In genomic region chr12:111024205-111024794, GRCh38 we compare ENCODE assay signal across 8 cellular contexts. TPM values are rescaled to one million over a fixed set of nuclear protein-coding genes. Genes with fewer than 3 reads are reported as not detected.
DNase-seq lines count a peak whose midpoint lies in the region; ATAC-seq and TF ChIP-seq lines count a peak whose summit lies in the region.

No MANE protein-coding gene starts in this region.

- peaks cover 23% of the 10 kb centered on the region for H3K27me3 Mint-ChIP-seq in activated T-helper 1 cell treated with anti-CD3 and anti-CD28 coated beads, Interleukin-12 subunit alpha, Interleukin-12 subunit beta, Interleukin-2, Interleukin-4 antibody, amounts not matched to agents 30 ng/mL and 10 ng/mL and 1 ng/mL, durations not matched to agents 14 hours and 24 hours and 36 hours (ENCODE audit: insufficient read depth)

- CTCF ChIA-PET in OCI-LY7 (lab: Charles Lee; ENCODE audit: unreplicated experiment), result interaction anchor here (0.9 to 1.0 kb wide), 2 partner anchors 54 to 129 kb away, joined by 3 read pairs; no protein-coding TSS in a partner anchor

- DNase-seq in Ammon's horn (ENCODE audit: low spot score) (peak; percentile 26), GM20000 (ENCODE audit: low spot score) (peak; percentile 81), OCI-LY7 (ENCODE audit: low spot score) (peak; percentile 74), head of caudate nucleus (peak in 40 of 42 donors; percentile 2 to 76 (median 42)), sigmoid colon (peak; percentile 71)
- DNase-seq in activated T-helper 1 cell treated with anti-CD3 and anti-CD28 coated beads, Interleukin-12 subunit alpha, Interleukin-12 subunit beta, Interleukin-2, Interleukin-4 antibody, amounts not matched to agents 30 ng/mL and 10 ng/mL and 1 ng/mL, durations not matched to agents 14 hours and 24 hours and 36 hours (ENCODE audit: low spot score), result peak; percentile 8

- H3K27ac ChIP-seq in OCI-LY7 (ENCODE audit: low read depth, low read length, poor library complexity, severe bottlenecking), result no peak overlapping the region
- no peak overlapping the region for H3K27ac ChIP-seq in sigmoid colon

- H3K4me1 Mint-ChIP-seq in activated T-helper 1 cell treated with anti-CD3 and anti-CD28 coated beads, Interleukin-12 subunit alpha, Interleukin-12 subunit beta, Interleukin-2, Interleukin-4 antibody, amounts not matched to agents 30 ng/mL and 10 ng/mL and 1 ng/mL, durations not matched to agents 14 hours and 24 hours and 36 hours (ENCODE audit: low read depth), result no peaks in the 10 kb centered on the region

- no TSS peak for BruUV-seq in OCI-LY7 (replicated peaks; lab: Mats Ljungman, UMichigan)

- H3K9me3 Mint-ChIP-seq in activated T-helper 1 cell treated with anti-CD3 and anti-CD28 coated beads, Interleukin-12 subunit alpha, Interleukin-12 subunit beta, Interleukin-2, Interleukin-4 antibody, amounts not matched to agents 30 ng/mL and 10 ng/mL and 1 ng/mL, durations not matched to agents 14 hours and 24 hours and 36 hours, result no peaks in the 10 kb centered on the region

- POLR2A ChIA-PET in OCI-LY7 (lab: Charles Lee), result no interaction called here

- peaks cover 0 to 70% (median 0%) of the 10 kb centered on the region in 3 donors for H3K27me3 ChIP-seq in sigmoid colon

- TF ChIP-seq CTCF in GM20000 (IDR thresholded peaks at IDR 0.05; ENCODE audit: extremely low read depth, missing control alignments) (peak; percentile 72), OCI-LY7 (conservative IDR thresholded peaks at IDR 0.05; ENCODE audit: low read length) (peak; percentile 95), sigmoid colon (IDR thresholded peaks at IDR 0.05) (peak; percentile 23 to 77 (median 68))

- H4K20me1 ChIP-seq in OCI-LY7 (ENCODE audit: insufficient read depth, low read length), result no peaks in the 10 kb centered on the region

- no peak overlapping the region for H3K4me2 ChIP-seq in OCI-LY7 (ENCODE audit: low read length)

- no peak overlapping the region for H3K27ac Mint-ChIP-seq in activated T-helper 1 cell treated with anti-CD3 and anti-CD28 coated beads, Interleukin-12 subunit alpha, Interleukin-12 subunit beta, Interleukin-2, Interleukin-4 antibody, amounts not matched to agents 30 ng/mL and 10 ng/mL and 1 ng/mL, durations not matched to agents 14 hours and 24 hours and 36 hours

- H3K36me3 Mint-ChIP-seq in activated T-helper 1 cell treated with anti-CD3 and anti-CD28 coated beads, Interleukin-12 subunit alpha, Interleukin-12 subunit beta, Interleukin-2, Interleukin-4 antibody, amounts not matched to agents 30 ng/mL and 10 ng/mL and 1 ng/mL, durations not matched to agents 14 hours and 24 hours and 36 hours (ENCODE audit: low read depth), result no peaks in the 10 kb centered on the region

- H3K9me3 ChIP-seq in OCI-LY7 (ENCODE audit: low read length) (no peaks in the 10 kb centered on the region), sigmoid colon (no peaks in the 10 kb centered on the region)

- H3K36me3 ChIP-seq in OCI-LY7 (ENCODE audit: insufficient read depth, low read length), result no peaks in the 10 kb centered on the region
- H3K36me3 ChIP-seq in sigmoid colon, result no peaks in the 10 kb centered on the region

- ATAC-seq in HG03342 (IDR thresholded peaks at IDR 0.05; ENCODE audit: unreplicated experiment), result no peak
- ATAC-seq in HG02798 (IDR thresholded peaks at IDR 0.05; ENCODE audit: poor library complexity, unreplicated experiment), result no peak

- H3K4me3 ChIP-seq in OCI-LY7 (ENCODE audit: low read depth, low read length, poor library complexity, severe bottlenecking) (no peak overlapping the region), sigmoid colon (no peak overlapping the region)

- intact Hi-C loops in OCI-LY7 (cut with micrococcal nuclease; ENCODE audit: unreplicated experiment), result loop anchor here (1.0 to 5.0 kb wide), 7 partner anchors 68 to 288 kb away; no protein-coding TSS in a partner anchor
- intact Hi-C loops in activated T-helper 1 cell treated with anti-CD3 and anti-CD28 coated beads, Interleukin-12 subunit alpha, Interleukin-12 subunit beta, Interleukin-2, Interleukin-4 antibody, amounts not matched to agents 30 ng/mL and 10 ng/mL and 1 ng/mL, durations not matched to agents 14 hours and 24 hours and 36 hours (cut with micrococcal nuclease), result no loop called here
- intact Hi-C loops in head of caudate nucleus (cut with DNase I), result loop anchor here (10.0 kb wide), 1 partner anchor 291 kb away; no protein-coding TSS in a partner anchor
- intact Hi-C loops in sigmoid colon (cut with DNase I), result loop anchor here (2.0 to 5.0 kb wide), 2 partner anchors 148 to 291 kb away; no protein-coding TSS in a partner anchor

- H3K79me2 ChIP-seq in OCI-LY7 (ENCODE audit: insufficient read depth, low read depth, low read length), result no peaks in the 10 kb centered on the region

- WGBS in sigmoid colon, 2 donors, result 2 to 7% methylated on average over 8 of the region's 8 CpGs

- no peak overlapping the region for H3K4me3 Mint-ChIP-seq in activated T-helper 1 cell treated with anti-CD3 and anti-CD28 coated beads, Interleukin-12 subunit alpha, Interleukin-12 subunit beta, Interleukin-2, Interleukin-4 antibody, amounts not matched to agents 30 ng/mL and 10 ng/mL and 1 ng/mL, durations not matched to agents 14 hours and 24 hours and 36 hours

- H3K4me1 ChIP-seq in OCI-LY7 (ENCODE audit: insufficient read depth, low read length, poor library complexity, severe bottlenecking), result no peaks in the 10 kb centered on the region
- no peaks in the 10 kb centered on the region for H3K4me1 ChIP-seq in sigmoid colon

- H3K9me2 ChIP-seq in OCI-LY7 (ENCODE audit: insufficient read depth, low read length), result no peaks in the 10 kb centered on the region

- TF ChIP-seq EP300 in sigmoid colon (IDR thresholded peaks at IDR 0.05), result no peak

- no peak for TF ChIP-seq POLR2A in sigmoid colon (IDR thresholded peaks at IDR 0.05)

- H2AFZ ChIP-seq in OCI-LY7 (ENCODE audit: low read length), result no peak overlapping the region

RNA-seq across cellular contexts. Expression of gene CUX2, which starts 9.7 kb away (rescaled TPM):
- 4.1 and 4.4 TPM in 2 replicates for total RNA-seq in OCI-LY7 (2014; rRNA removed; shearing (Covaris generic))
- total RNA-seq in OCI-LY7 (2022) (29.0 and 35.0 TPM in 2 replicates), sigmoid colon (under 1 TPM; 0.16 to 0.81 (median 0.46) TPM)
- total RNA-seq in activated T-helper 1 cell treated with anti-CD3 and anti-CD28 coated beads, Interleukin-12 subunit alpha, Interleukin-12 subunit beta, Interleukin-2, Interleukin-4 antibody, amounts not matched to agents 30 ng/mL and 10 ng/mL and 1 ng/mL, durations not matched to agents 14 hours and 24 hours and 36 hours, result not detected in 2 replicates
- polyA plus RNA-seq in sigmoid colon, result under 1 TPM in 1 of 3 donors, not detected in 2; 0.12 TPM

Comparison
In these comparisons a context has a peak if more than half of its experiments do, and no peak if none do; other contexts are left out.
1. DNase-seq: peak in every context shown above with its lines; median percentile 81 in GM20000; 74 in OCI-LY7; 71 in sigmoid colon; 42 in head of caudate nucleus; 26 in Ammon's horn; 8 in activated T-helper 1 cell treated with anti-CD3 and anti-CD28 coated beads, Interleukin-12 subunit alpha, Interleukin-12 subunit beta, Interleukin-2, Interleukin-4 antibody, amounts not matched to agents 30 ng/mL and 10 ng/mL and 1 ng/mL, durations not matched to agents 14 hours and 24 hours and 36 hours.